In genomic region chr14:43198465-43198864, GRCh38 we compare ENCODE assay signal across 26 cellular contexts.
"Had no signal": no experiment of that assay in that cellular context is flagged by ENCODE, and none has a peak within 500 bp of the region (broad histone marks: within the 10 kb centered on the region; RNA-seq: fewer than 3 reads in every experiment).

No MANE protein-coding gene starts in this region.

- H3K27me3 ChIP-seq: stomach, suprapubic skin, testis, thyroid gland, tibial artery, tibial nerve, transverse colon, upper lobe of left lung, upper lobe of right lung, uterus, vagina had no signal

- H3K27ac ChIP-seq: stomach, suprapubic skin, testis, thoracic aorta, thyroid gland, tibial artery, tibial nerve, transverse colon, upper lobe of left lung, upper lobe of right lung, uterus, vagina had no signal

- H3K9me3 ChIP-seq: stomach, suprapubic skin, testis, thoracic aorta, tibial artery, tibial nerve, transverse colon, upper lobe of left lung, upper lobe of right lung, uterus, vagina had no signal

- H3K4me1 ChIP-seq: stomach, suprapubic skin, testis, thyroid gland, tibial artery, tibial nerve, transverse colon, upper lobe of left lung, upper lobe of right lung, uterus, vagina had no signal

- DNase-seq: stimulated activated CD4-positive, alpha-beta T cell treated with anti-CD3 and anti-CD28 coated beads, Interleukin-2, amount 100 ng/mL, for 48 hours; stimulated activated CD4-positive, alpha-beta T cell treated with anti-CD3 and anti-CD28 coated beads, Interleukin-4, amount 100 ng/mL, for 1 hour; stimulated activated CD4-positive, alpha-beta T cell treated with anti-CD3 and anti-CD28 coated beads, Interleukin-4, amount 100 ng/mL, for 24 hours; stimulated activated CD4-positive, alpha-beta T cell treated with anti-CD3 and anti-CD28 coated beads, Interleukin-4, amount 100 ng/mL, for 4 hours; stimulated activated CD8-positive, alpha-beta memory T cell treated with anti-CD3 and anti-CD28 coated beads, Interleukin-4, amount 100 ng/mL, for 48 hours; stimulated activated naive B cell treated with anti-CD40 and anti-IgM and Interleukin-4, amounts not matched to agents 10 μg/mL and 1 μg/mL and 100 μg/mL, for 72 hours; stimulated activated naive CD4-positive, alpha-beta T cell; stimulated activated naive CD4-positive, alpha-beta T cell treated with Interleukin-2 at 50 U/mL for 16 hours; stimulated activated naive CD8-positive, alpha-beta T cell treated with anti-CD3 and anti-CD28 coated beads, Interleukin-15, amount 100 ng/mL, for 72 hours; stimulated activated naive CD8-positive, alpha-beta T cell treated with anti-CD3 and anti-CD28 coated beads, Interleukin-15, Interleukin-2, amounts not matched to agents 100 U/mL and 50 U/mL, for 24 hours; stomach; substantia nigra; testis; thyroid gland; tibial artery; transverse colon; trophoblast cell; upper lobe of left lung; upper lobe of right lung; uterus had no signal

- ATAC-seq: stimulated activated effector memory CD8-positive, alpha-beta T cell treated with anti-CD3 and anti-CD28 coated beads, Interleukin-12 subunit alpha, Interleukin-12 subunit beta, amount 100 ng/mL, for 72 hours; stimulated activated memory B cell treated with anti-CD40 and anti-IgM and Interleukin-4, amounts not matched to agents 10 μg/mL and 1 μg/mL and 100 μg/mL, for 72 hours; stimulated activated naive B cell treated with anti-CD40 and anti-IgM and Interleukin-4, amounts not matched to agents 10 μg/mL and 1 μg/mL and 100 μg/mL, for 72 hours; stimulated activated naive CD8-positive, alpha-beta T cell treated with anti-CD3 and anti-CD28 coated beads, Interleukin-15, amount 100 ng/mL, for 72 hours; stimulated activated naive CD8-positive, alpha-beta T cell treated with anti-CD3 and anti-CD28 coated beads, Interleukin-15, Interleukin-2, amounts not matched to agents 100 U/mL and 50 U/mL, for 24 hours; upper lobe of right lung had no signal

- H3K36me3 ChIP-seq: stomach, suprapubic skin, thoracic aorta, thyroid gland, tibial artery, tibial nerve, transverse colon, upper lobe of left lung, upper lobe of right lung, uterus, vagina had no signal

- H3K4me3 ChIP-seq: stomach, suprapubic skin, testis, thoracic aorta, thyroid gland, tibial artery, tibial nerve, transverse colon, upper lobe of left lung, upper lobe of right lung, uterus, vagina had no signal
